24 cellular contexts compared by ENCODE assay signal in genomic region chr2:142330458-142330857, GRCh38.
"Had no signal": no experiment of that assay in that cellular context is flagged by ENCODE, and none has a peak within 500 bp of the region (broad histone marks: within the 10 kb centered on the region; RNA-seq: fewer than 3 reads in every experiment).

No MANE protein-coding gene starts in this region.

- ATAC-seq: effector memory CD8-positive, alpha-beta T cell; esophagus mucosa; foreskin keratinocyte; gastrocnemius medialis; gastroesophageal sphincter; heart left ventricle; heart right ventricle had no signal

- H3K36me3 ChIP-seq: colonic mucosa, esophagus muscularis mucosa, esophagus squamous epithelium, gastrocnemius medialis, gastroesophageal sphincter, heart left ventricle, heart right ventricle had no signal

- H3K27me3 ChIP-seq: colonic mucosa, dorsolateral prefrontal cortex, esophagus muscularis mucosa, esophagus squamous epithelium, foreskin keratinocyte, gastrocnemius medialis, gastroesophageal sphincter, heart left ventricle, heart right ventricle had no signal

- H3K4me3 ChIP-seq: colonic mucosa, coronary artery, dorsolateral prefrontal cortex, esophagus muscularis mucosa, esophagus squamous epithelium, gastrocnemius medialis, gastroesophageal sphincter, heart left ventricle, heart right ventricle had no signal

- H3K27ac ChIP-seq: colonic mucosa, coronary artery, dorsolateral prefrontal cortex, epithelial cell of prostate, esophagus muscularis mucosa, esophagus squamous epithelium, foreskin keratinocyte, gastrocnemius medialis, gastroesophageal sphincter, heart left ventricle, heart right ventricle had no signal

- DNase-seq: colonic mucosa; cortex of kidney; dermis blood vessel endothelial cell; dorsolateral prefrontal cortex; effector CD4-positive, alpha-beta T cell; effector CD8-positive, alpha-beta T cell; effector memory CD4-positive, alpha-beta T cell; effector memory CD8-positive, alpha-beta T cell; endodermal cell; erythroblast; esophagus squamous epithelium; foreskin fibroblast; foreskin keratinocyte; foreskin melanocyte; gastrocnemius medialis; glutamatergic neuron; head of caudate nucleus; heart left ventricle; heart right ventricle had no signal

- H3K4me1 ChIP-seq: colonic mucosa, esophagus muscularis mucosa, esophagus squamous epithelium, foreskin keratinocyte, gastrocnemius medialis, gastroesophageal sphincter, heart left ventricle, heart right ventricle had no signal

- H3K9me3 ChIP-seq: colonic mucosa, esophagus squamous epithelium, gastrocnemius medialis, gastroesophageal sphincter had no signal
